Comparison of ENCODE assay signal across 8 cellular contexts in the genomic region with DNA sequence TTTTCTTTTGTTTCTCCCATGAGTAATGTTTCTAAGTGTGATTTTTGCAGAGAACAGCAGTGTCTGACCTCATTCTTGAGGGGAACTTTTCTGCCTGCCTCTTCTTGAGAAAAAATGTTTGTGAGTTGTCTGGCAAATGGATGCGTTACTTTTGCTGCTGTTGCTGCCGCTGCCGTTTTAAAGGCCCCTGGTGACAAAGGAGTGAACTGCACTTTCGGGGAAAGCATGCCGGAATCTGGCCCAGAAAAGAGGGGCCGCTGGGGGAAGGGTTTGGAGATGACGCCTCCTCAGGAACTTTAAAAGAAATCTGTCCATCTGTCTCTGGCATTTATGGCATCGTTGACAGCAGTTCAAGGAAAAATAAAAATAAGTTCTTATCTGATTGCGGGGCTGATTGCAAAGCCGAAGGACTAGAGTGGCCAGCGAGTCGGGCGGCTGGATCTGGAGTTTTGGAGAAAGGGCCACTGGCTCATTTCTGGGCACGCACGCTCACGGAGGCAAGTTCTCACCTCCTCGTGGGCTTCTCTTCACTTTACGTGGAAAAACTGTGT. TPM values are rescaled to one million over a fixed set of nuclear protein-coding genes. Genes with fewer than 3 reads are reported as not detected.
DNase-seq lines count a peak whose midpoint lies in the region; ATAC-seq and TF ChIP-seq lines count a peak whose summit lies in the region.

No MANE protein-coding gene starts in this region.

- no peak for ATAC-seq in HG02678 (IDR thresholded peaks at IDR 0.05; ENCODE audit: unreplicated experiment)

- H3K4me2 ChIP-seq in osteoblast (ENCODE audit: insufficient read depth, low read length), result no peak overlapping the region

- H3K9me3 ChIP-seq in HAP-1 (no peaks in the 10 kb centered on the region), osteoblast (ENCODE audit: low read depth, low read length) (no peaks in the 10 kb centered on the region)

- TF ChIP-seq POLR2A in erythroblast (IDR thresholded peaks at IDR 0.05; ENCODE audit: low read length), result no peak

- H3K27me3 ChIP-seq in HAP-1 (ENCODE audit: low read depth), result peaks cover 15% of the 10 kb centered on the region
- peaks cover 24% of the 10 kb centered on the region for H3K27me3 ChIP-seq in osteoblast (ENCODE audit: insufficient read depth, low read length)

- in situ Hi-C loops in HAP-1 (cut with MboI; ENCODE audit: low sequenced_read_pairs), result no loop called here

- no peaks in the 10 kb centered on the region for H3K79me2 ChIP-seq in osteoblast (ENCODE audit: insufficient read depth, low read length)

- H3K4me3 ChIP-seq in HAP-1 (no peak overlapping the region), osteoblast (ENCODE audit: insufficient read depth, low read length) (no peak overlapping the region)

- TF ChIP-seq CTCF in osteoblast (IDR thresholded peaks at IDR 0.05; ENCODE audit: extremely low read depth, low read depth, low read length), result peak; percentile 68

- DNase-seq in AG08395 (ENCODE audit: low spot score), result peak; percentile 68
- peak; percentile 12 to 64 for DNase-seq in HAP-1 (ENCODE audit: low spot score in 2 of 2)
- DNase-seq in activated CD4-positive, alpha-beta T cell treated with anti-CD3 and anti-CD28 coated beads for 48 hours, result peak; percentile 56
- peak; percentile 56 for DNase-seq in erythroblast (lab: John Stamatoyannopoulos, UW)
- DNase-seq in osteoblast (ENCODE audit: insufficient read length, low spot score, missing footprints), result peak; percentile 92
- no peak for DNase-seq in NCI-H774 (lab: John Stamatoyannopoulos, UW)
- no peak for DNase-seq in NCI-H1092 treated with DMSO at 0.1 percent for 48 hours (lab: John Stamatoyannopoulos, UW)

- H3K4me1 ChIP-seq in HAP-1 (no peaks in the 10 kb centered on the region), osteoblast (ENCODE audit: insufficient read depth, low read length) (no peaks in the 10 kb centered on the region)

- no peak overlapping the region for H3K27ac ChIP-seq in osteoblast (ENCODE audit: low read depth, low read length)

- no peak overlapping the region for H2AFZ ChIP-seq in osteoblast (ENCODE audit: low read length)

- H3K36me3 ChIP-seq in HAP-1 (replicated peaks) (no peaks in the 10 kb centered on the region), osteoblast (ENCODE audit: insufficient read depth, low read length) (no peaks in the 10 kb centered on the region)

- no peaks in the 10 kb centered on the region for H4K20me1 ChIP-seq in osteoblast (ENCODE audit: insufficient read depth, low read length)

RNA-seq across cellular contexts. Expression of a gene that starts 16.5 kb away (rescaled TPM):
- under 0.01 TPM in 1 of 2 replicates, not detected in the other for total RNA-seq in osteoblast

Comparison
In these comparisons a context has a peak if more than half of its experiments do, and no peak if none do; other contexts are left out.
1. DNase-seq: peak in AG08395 (single experiment), HAP-1 (2 of 2), activated CD4-positive, alpha-beta T cell treated with anti-CD3 and anti-CD28 coated beads for 48 hours (single experiment), erythroblast (2 of 2) and osteoblast (single experiment); none in NCI-H774 (single experiment) and NCI-H1092 treated with DMSO at 0.1 percent for 48 hours (single experiment).